Comparison of ENCODE assay signal across 14 cellular contexts in genomic region chr4:71266090-71266794, GRCh38.
DNase-seq lines count a peak whose midpoint lies in the region; ATAC-seq and TF ChIP-seq lines count a peak whose summit lies in the region.
"Had no signal": no experiment of that assay in that cellular context is flagged by ENCODE, and none has a peak within 500 bp of the region (broad histone marks: within the 10 kb centered on the region; RNA-seq: fewer than 3 reads in every experiment).

No MANE protein-coding gene starts in this region.

- CTCF ChIA-PET in AG04450 (lab: Charles Lee), result interaction anchor here (0.6 to 2.0 kb wide), 6 partner anchors 12 to 287 kb away, joined by 3 to 6 read pairs (median 4); no protein-coding TSS in a partner anchor
- CTCF ChIA-PET in CD8-positive, alpha-beta memory T cell (lab: Charles Lee), result no interaction called here

- H3K9me3 Mint-ChIP-seq in CD8-positive, alpha-beta memory T cell, result no peaks in the 10 kb centered on the region
- H3K9me3 Mint-ChIP-seq: nephron had no signal

- TF ChIP-seq POLR2A in gastroesophageal sphincter (IDR thresholded peaks at IDR 0.05), result no peak

- H3K27me3 ChIP-seq in AG04450 (ENCODE audit: control insufficient read depth, insufficient read depth, low read length), result no peaks in the 10 kb centered on the region
- H3K27me3 ChIP-seq in gastroesophageal sphincter, result no peaks in the 10 kb centered on the region
- H3K27me3 ChIP-seq in CD8-positive, alpha-beta memory T cell (ENCODE audit: insufficient read depth, low read length, poor library complexity, severe bottlenecking), result no peaks in the 10 kb centered on the region
- H3K27me3 ChIP-seq: uterus had no signal

- peaks cover 15 to 30% (median 27%) of the 10 kb centered on the region in 3 donors for H3K4me1 Mint-ChIP-seq in CD8-positive, alpha-beta memory T cell

- DNase-seq in AG04450 (ENCODE audit: low read depth, low spot score), result peak; percentile 63
- no peak for DNase-seq in NCI-H2029 treated with DMSO at 0.1 percent for 48 hours (lab: John Stamatoyannopoulos, UW)
- no peak for DNase-seq in activated T-cell treated with anti-CD3 and anti-CD28 coated beads, Interleukin-2, amount 50 U/mL, for 1 hour
- DNase-seq in CD8-positive, alpha-beta memory T cell, result no peak
- DNase-seq: cerebellar nuclear complex, hypothalamus, uterus had no signal

- peaks cover 0 to 6% (median 0%) of the 10 kb centered on the region in 3 donors for H3K4me1 ChIP-seq in gastroesophageal sphincter
- H3K4me1 ChIP-seq in CD8-positive, alpha-beta memory T cell (ENCODE audit: insufficient read depth, low read length), result peaks cover 10% of the 10 kb centered on the region
- H3K4me1 ChIP-seq: uterus had no signal

- peaks cover 0 to 3% of the 10 kb centered on the region in 2 donors for H3K27me3 Mint-ChIP-seq in CD8-positive, alpha-beta memory T cell

- WGBS in gastroesophageal sphincter (ENCODE audit: low coverage in 1 of 2), 2 donors, result 53 to 79% methylated on average over 2 to 5 of the region's 5 CpGs

- H3K4me3 Mint-ChIP-seq in CD8-positive, alpha-beta memory T cell, result no peak overlapping the region
- H3K4me3 Mint-ChIP-seq: nephron had no signal

- TF ChIP-seq EP300 in gastroesophageal sphincter (IDR thresholded peaks at IDR 0.05), result no peak

- TF ChIP-seq CTCF in AG04450 (IDR thresholded peaks at IDR 0.05; ENCODE audit: low read depth, low read length) (no peak), gastroesophageal sphincter (IDR thresholded peaks at IDR 0.05) (no peak)

- H3K27ac Mint-ChIP-seq in CD8-positive, alpha-beta memory T cell, result peak overlapping the region in 1 of 8 donors; percentile 66

- H3K9me3 ChIP-seq in AG04450 (ENCODE audit: control insufficient read depth, insufficient read depth, low read length), result no peaks in the 10 kb centered on the region
- no peaks in the 10 kb centered on the region for H3K9me3 ChIP-seq in gastroesophageal sphincter
- H3K9me3 ChIP-seq in CD8-positive, alpha-beta memory T cell (ENCODE audit: low read length), result no peaks in the 10 kb centered on the region
- H3K9me3 ChIP-seq: uterus had no signal

- H3K36me3 ChIP-seq in gastroesophageal sphincter, result no peaks in the 10 kb centered on the region
- H3K36me3 ChIP-seq in CD8-positive, alpha-beta memory T cell (ENCODE audit: insufficient read depth, low read length), result no peaks in the 10 kb centered on the region
- H3K36me3 ChIP-seq: uterus had no signal

- H3K4me3 ChIP-seq in AG04450 (ENCODE audit: low read depth, low read length) (no peak overlapping the region), gastroesophageal sphincter (no peak overlapping the region)
- H3K4me3 ChIP-seq in CD8-positive, alpha-beta memory T cell (ENCODE audit: low read length), result no peak overlapping the region
- H3K4me3 ChIP-seq: uterus had no signal

- POLR2A ChIA-PET in AG04450 (lab: Yijun Ruan, JAX), result interaction anchor here (0.7 to 1.5 kb wide), 6 partner anchors 24 to 232 kb away, joined by 3 to 6 read pairs (median 4); no protein-coding TSS in a partner anchor
- POLR2A ChIA-PET in CD8-positive, alpha-beta memory T cell (lab: Charles Lee), result no interaction called here

- peak overlapping the region; percentile 22 for H3K27ac ChIP-seq in AG04450 (ENCODE audit: low read depth, low read length)
- no peak overlapping the region for H3K27ac ChIP-seq in gastroesophageal sphincter
- H3K27ac ChIP-seq in CD8-positive, alpha-beta memory T cell (ENCODE audit: low read depth, low read length), result no peak overlapping the region
- H3K27ac ChIP-seq: KMS-11, uterus had no signal

- peak; percentile 55 for ATAC-seq in GM18907 (IDR thresholded peaks at IDR 0.05; ENCODE audit: unreplicated experiment)
- ATAC-seq in HG03460 (IDR thresholded peaks at IDR 0.05; ENCODE audit: unreplicated experiment), result peak; percentile 30
- peak; percentile 28 for ATAC-seq in gastroesophageal sphincter
- ATAC-seq in GM19395 (IDR thresholded peaks at IDR 0.05; ENCODE audit: unreplicated experiment), result no peak
- ATAC-seq: SK-N-SH treated with all-trans-retinoic acid at 6 μM for 48 hours had no signal

- no peaks in the 10 kb centered on the region for H3K36me3 Mint-ChIP-seq in CD8-positive, alpha-beta memory T cell
